In the genomic region with DNA sequence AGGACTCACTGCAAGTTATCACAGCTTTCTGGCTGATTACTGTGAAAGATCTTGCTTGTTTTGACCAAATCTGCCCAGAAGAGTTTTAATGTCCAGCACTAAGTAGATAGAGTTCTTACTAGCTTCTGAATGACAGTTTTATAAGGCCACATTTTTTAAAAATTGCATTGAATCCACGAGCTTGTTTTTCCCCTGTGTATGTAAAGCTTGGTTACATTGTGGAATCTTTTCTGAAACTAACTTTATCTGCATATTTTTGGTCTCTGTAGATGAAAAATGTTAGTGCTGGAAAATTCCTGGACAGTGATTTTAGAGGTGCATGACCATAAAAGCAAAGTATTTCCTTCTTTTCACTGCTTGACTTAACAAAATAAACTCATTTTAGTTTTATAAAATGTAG, we compare ENCODE assay signal across 20 cellular contexts.
DNase-seq lines count a peak whose midpoint lies in the region; FAIRE-seq and TF ChIP-seq lines count a peak whose summit lies in the region.
"Had no signal": no experiment of that assay in that cellular context is flagged by ENCODE, and none has a peak within 500 bp of the region (broad histone marks: within the 10 kb centered on the region; RNA-seq: fewer than 3 reads in every experiment).

No MANE protein-coding gene starts in this region.

- no peaks in the 10 kb centered on the region for H3K9me3 ChIP-seq in astrocyte (ENCODE audit: insufficient read depth, low read depth, low read length)
- H3K9me3 ChIP-seq in smooth muscle cell (replicated peaks; ENCODE audit: low read depth), result no peaks in the 10 kb centered on the region
- H3K9me3 ChIP-seq: BLaER1 treated with 17β-estradiol and CSF1 and Interleukin-3, amounts not matched to agents 10 nM and 100 nM had no signal

- DNase-seq in GM04504 (ENCODE audit: low read depth), result peak; percentile 20
- peak; percentile 72 for DNase-seq in astrocyte (ENCODE audit: low read depth)
- peak; percentile 89 for DNase-seq in fibroblast of villous mesenchyme (ENCODE audit: low read depth)
- no peak for DNase-seq in smooth muscle cell (lab: John Stamatoyannopoulos, UW; ENCODE audit: unreplicated experiment)
- no peak for DNase-seq in AG20443 (ENCODE audit: low spot score)
- DNase-seq in central memory CD4-positive, alpha-beta T cell, result no peak
- DNase-seq in HCEC 1CT, result no peak
- DNase-seq: CD8-positive, alpha-beta memory T cell; DMS79; GDM1; KG1; NCI-H146; NCI-H2081 treated with DMSO at 0.1 percent for 48 hours; NCI-H510A; NCI-H774; PC-3 had no signal

- no peak overlapping the region for H3K4me3 Mint-ChIP-seq in astrocyte (ENCODE audit: unreplicated experiment)
- H3K4me3 Mint-ChIP-seq: CD8-positive, alpha-beta memory T cell had no signal

- H3K9ac ChIP-seq in astrocyte (ENCODE audit: low read length) (peak overlapping the region; percentile 45), smooth muscle cell (ENCODE audit: low read depth) (peak overlapping the region; percentile 77)
- H3K9ac ChIP-seq: BLaER1 treated with 17β-estradiol and CSF1 and Interleukin-3, amounts not matched to agents 10 nM and 100 nM had no signal

- H3K36me3 ChIP-seq in astrocyte (ENCODE audit: insufficient read depth, low read length) (no peaks in the 10 kb centered on the region), smooth muscle cell (ENCODE audit: low read depth) (no peaks in the 10 kb centered on the region)
- H3K36me3 ChIP-seq: BLaER1 treated with 17β-estradiol and CSF1 and Interleukin-3, amounts not matched to agents 10 nM and 100 nM had no signal

- H3K36me3 Mint-ChIP-seq in astrocyte (ENCODE audit: low read depth, unreplicated experiment), result no peaks in the 10 kb centered on the region
- H3K36me3 Mint-ChIP-seq: CD8-positive, alpha-beta memory T cell had no signal

- H3K27me3 Mint-ChIP-seq in astrocyte (ENCODE audit: low read depth, unreplicated experiment), result no peaks in the 10 kb centered on the region
- H3K27me3 Mint-ChIP-seq: CD8-positive, alpha-beta memory T cell had no signal

- peak overlapping the region; percentile 13 for H3K27ac Mint-ChIP-seq in astrocyte (ENCODE audit: unreplicated experiment)
- H3K27ac Mint-ChIP-seq: CD8-positive, alpha-beta memory T cell had no signal

- TF ChIP-seq CTCF in astrocyte (IDR thresholded peaks at IDR 0.05; ENCODE audit: insufficient read depth, low read depth, low read length), result no peak
- TF ChIP-seq CTCF in fibroblast of villous mesenchyme (IDR thresholded peaks at IDR 0.05; ENCODE audit: insufficient read depth, low read depth, low read length), result no peak
- no peak for TF ChIP-seq CTCF in smooth muscle cell (IDR thresholded peaks at IDR 0.05; ENCODE audit: borderline replicate concordance, insufficient read depth, poor library complexity, severe bottlenecking)

- peaks cover 2% of the 10 kb centered on the region for H3K9me3 Mint-ChIP-seq in astrocyte (ENCODE audit: unreplicated experiment)

- H3K27ac ChIP-seq in astrocyte (ENCODE audit: low read depth, low read length) (peak overlapping the region; percentile 71), smooth muscle cell (ENCODE audit: low read depth) (peak overlapping the region; percentile 95)
- H3K27ac ChIP-seq: BLaER1 treated with 17β-estradiol and CSF1 and Interleukin-3, amounts not matched to agents 10 nM and 100 nM had no signal

- H3K4me3 ChIP-seq in astrocyte (ENCODE audit: insufficient read depth, low read depth, low read length) (no peak overlapping the region), fibroblast of villous mesenchyme (ENCODE audit: low read depth, low read length) (no peak overlapping the region), smooth muscle cell (peak overlapping the region; percentile 12)
- H3K4me3 ChIP-seq: BLaER1 treated with 17β-estradiol and CSF1 and Interleukin-3, amounts not matched to agents 10 nM and 100 nM had no signal

- 5% methylated on average over 1 of the region's 1 CpG for WGBS in smooth muscle cell (ENCODE audit: low lambda C conversion rate)

- H4K20me1 ChIP-seq in astrocyte (ENCODE audit: insufficient read depth, low read length) (no peaks in the 10 kb centered on the region), smooth muscle cell (ENCODE audit: low read depth) (no peaks in the 10 kb centered on the region)
- H4K20me1 ChIP-seq: BLaER1 treated with 17β-estradiol and CSF1 and Interleukin-3, amounts not matched to agents 10 nM and 100 nM had no signal

- no peak for FAIRE-seq in astrocyte (lab: Jason Lieb, UNC)
- FAIRE-seq: D721Med, GM12892, H1 had no signal

- H2AFZ ChIP-seq in astrocyte (ENCODE audit: low read depth, low read length) (no peak overlapping the region), smooth muscle cell (ENCODE audit: low read depth) (no peak overlapping the region)

- H3F3A ChIP-seq in smooth muscle cell (ENCODE audit: low read depth), result peaks cover 8% of the 10 kb centered on the region

- peaks cover 20% of the 10 kb centered on the region for H3K4me1 Mint-ChIP-seq in astrocyte (ENCODE audit: low read depth, unreplicated experiment)
- H3K4me1 Mint-ChIP-seq: CD8-positive, alpha-beta memory T cell had no signal

- H3K27me3 ChIP-seq in astrocyte (ENCODE audit: insufficient read depth, low read length) (no peaks in the 10 kb centered on the region), smooth muscle cell (ENCODE audit: low read depth) (no peaks in the 10 kb centered on the region)
- H3K27me3 ChIP-seq: BLaER1 treated with 17β-estradiol and CSF1 and Interleukin-3, amounts not matched to agents 10 nM and 100 nM had no signal

- H3K79me2 ChIP-seq in astrocyte (ENCODE audit: insufficient read depth, low read length) (no peaks in the 10 kb centered on the region), smooth muscle cell (ENCODE audit: low read depth) (no peaks in the 10 kb centered on the region)

- H3K4me2 ChIP-seq in astrocyte (ENCODE audit: low read length), result peak overlapping the region; percentile 54
- peak overlapping the region; percentile 75 for H3K4me2 ChIP-seq in smooth muscle cell
- H3K4me2 ChIP-seq: BLaER1 treated with 17β-estradiol and CSF1 and Interleukin-3, amounts not matched to agents 10 nM and 100 nM had no signal

- peaks cover 3% of the 10 kb centered on the region for H3K4me1 ChIP-seq in astrocyte (ENCODE audit: insufficient read depth, low read length)
- H3K4me1 ChIP-seq in smooth muscle cell (ENCODE audit: low read depth), result peaks cover 32% of the 10 kb centered on the region
- H3K4me1 ChIP-seq: BLaER1 treated with 17β-estradiol and CSF1 and Interleukin-3, amounts not matched to agents 10 nM and 100 nM had no signal

Comparison
In these comparisons a context has a peak if more than half of its experiments do, and no peak if none do; other contexts are left out.
1. DNase-seq: peak in GM04504 (single experiment), astrocyte (single experiment) and fibroblast of villous mesenchyme (single experiment); none in smooth muscle cell (single experiment), AG20443 (single experiment), central memory CD4-positive, alpha-beta T cell (single experiment) and HCEC 1CT (single experiment).